Comparison of ENCODE assay signal across 14 cellular contexts in the genomic region with DNA sequence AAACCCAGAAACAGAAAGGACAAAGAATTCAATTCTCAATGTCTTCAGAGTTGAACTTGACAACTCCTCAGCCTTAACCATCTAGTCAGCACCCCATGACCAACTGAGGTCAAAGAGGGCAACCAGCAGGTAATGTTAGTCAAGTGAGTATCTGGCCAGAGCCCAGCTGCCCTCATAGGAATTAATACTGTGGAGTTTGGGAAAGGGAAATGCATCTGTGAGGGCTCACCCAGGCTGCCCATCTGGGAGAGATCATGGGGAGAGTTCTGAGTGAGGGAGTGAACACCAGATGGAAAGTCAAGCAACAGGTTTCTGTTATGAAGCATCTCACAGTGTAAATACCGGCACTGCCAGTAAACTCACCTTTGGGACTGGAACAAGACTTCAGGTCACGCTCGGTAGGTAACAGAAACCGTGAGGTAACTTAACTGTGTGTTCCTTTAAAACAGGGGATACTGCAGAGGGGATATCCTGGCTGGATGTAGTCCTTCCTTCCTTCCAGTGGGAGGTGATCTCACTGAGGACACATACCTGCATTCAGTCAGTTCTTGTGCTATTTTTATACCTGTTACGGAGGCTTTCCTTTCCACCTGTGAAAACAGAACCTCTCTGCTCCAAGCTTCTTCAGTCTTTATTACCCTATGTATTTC.
A peak's percentile ranks its signal among the peaks of the same experiment; 100 is the strongest.
DNase-seq lines count a peak whose midpoint lies in the region; ATAC-seq and TF ChIP-seq lines count a peak whose summit lies in the region.
"Had no signal": no experiment of that assay in that cellular context is flagged by ENCODE, and none has a peak within 500 bp of the region (broad histone marks: within the 10 kb centered on the region; RNA-seq: fewer than 3 reads in every experiment).

No MANE protein-coding gene starts in this region.

- intact Hi-C loops in activated CD4-positive, alpha-beta T cell treated with anti-CD3 and anti-CD28 coated beads, Interleukin-2, amount 10 ng/mL, durations not matched to agents 24 days and 14 days (cut with micrococcal nuclease), result loop anchor here (5.0 kb wide), 1 partner anchor 43 kb away; no protein-coding TSS in a partner anchor

- POLR2A ChIA-PET in activated CD8-positive, alpha-beta T cell treated with anti-CD3 and anti-CD28 coated beads, Interleukin-2, amount 10 ng/mL, durations not matched to agents 7 days and 5 days (lab: Charles Lee), result interaction anchor here (1.0 to 20.5 kb wide), 8 partner anchors 10 to 573 kb away, joined by 3 to 381 read pairs (median 4); no protein-coding TSS in a partner anchor

- no peak for ATAC-seq in activated CD8-positive, alpha-beta T cell treated with anti-CD3 and anti-CD28 coated beads, Interleukin-2, amount 10 ng/mL, durations not matched to agents 7 days and 5 days
- ATAC-seq in GM21529 (IDR thresholded peaks at IDR 0.05; ENCODE audit: unreplicated experiment) (no peak), HG03432 (IDR thresholded peaks at IDR 0.05; ENCODE audit: unreplicated experiment) (no peak), HG02981 (IDR thresholded peaks at IDR 0.05; ENCODE audit: unreplicated experiment) (no peak)

- peak; percentile 8 for TF ChIP-seq CTCF in GM13976 (IDR thresholded peaks at IDR 0.05; ENCODE audit: borderline replicate concordance, control extremely low read depth, extremely low read depth, insufficient read depth, missing control alignments)

- H3K4me3 ChIP-seq in mononuclear cell (ENCODE audit: low read length), result peak overlapping the region; percentile 12
- H3K4me3 ChIP-seq: hepatocyte, tibial nerve had no signal

- peaks cover 22% of the 10 kb centered on the region for H3K4me1 ChIP-seq in mononuclear cell (ENCODE audit: insufficient read depth, low read length)

- no peaks in the 10 kb centered on the region for H3K27me3 ChIP-seq in mononuclear cell (ENCODE audit: insufficient read depth, low read length)
- H3K27me3 ChIP-seq: tibial nerve had no signal

- peak; percentile 62 for DNase-seq in activated CD4-positive, alpha-beta T cell treated with anti-CD3 and anti-CD28 coated beads, Interleukin-2, amount 10 ng/mL, durations not matched to agents 24 days and 14 days
- no peak for DNase-seq in activated CD4-positive, alpha-beta T cell treated with anti-CD3 and anti-CD28 coated beads for 4 hours
- DNase-seq in GM13976 (ENCODE audit: low spot score), result no peak
- DNase-seq in activated CD8-positive, alpha-beta T cell treated with anti-CD3 and anti-CD28 coated beads, Interleukin-2, amount 10 ng/mL, durations not matched to agents 7 days and 5 days, result no peak
- DNase-seq: activated effector memory CD4-positive, alpha-beta T cell treated with anti-CD3 and anti-CD28 coated beads, Interleukin-2, amount 50 U/mL, for 16 hours; KG1; NCI-H1417 treated with DMSO at 0.1 percent for 48 hours; NCI-H524 had no signal

- in situ Hi-C loops in GM13976 (cut with MboI; ENCODE audit: low sequenced_read_pairs, unreplicated experiment), result loop anchor here (5.0 kb wide), 1 partner anchor 48 kb away; no protein-coding TSS in a partner anchor

- H3K27me3 Mint-ChIP-seq in activated CD4-positive, alpha-beta T cell treated with anti-CD3 and anti-CD28 coated beads, Interleukin-2, amount 10 ng/mL, durations not matched to agents 24 days and 14 days, result no peaks in the 10 kb centered on the region
- H3K27me3 Mint-ChIP-seq in activated CD8-positive, alpha-beta T cell treated with anti-CD3 and anti-CD28 coated beads, Interleukin-2, amount 10 ng/mL, durations not matched to agents 7 days and 5 days (ENCODE audit: low read depth), result no peaks in the 10 kb centered on the region

- H3K27ac Mint-ChIP-seq in activated CD4-positive, alpha-beta T cell treated with anti-CD3 and anti-CD28 coated beads, Interleukin-2, amount 10 ng/mL, durations not matched to agents 24 days and 14 days, result peak overlapping the region; percentile 99
- peak overlapping the region; percentile 93 for H3K27ac Mint-ChIP-seq in activated CD8-positive, alpha-beta T cell treated with anti-CD3 and anti-CD28 coated beads, Interleukin-2, amount 10 ng/mL, durations not matched to agents 7 days and 5 days

- no peaks in the 10 kb centered on the region for H3K9me3 Mint-ChIP-seq in activated CD4-positive, alpha-beta T cell treated with anti-CD3 and anti-CD28 coated beads, Interleukin-2, amount 10 ng/mL, durations not matched to agents 24 days and 14 days
- H3K9me3 Mint-ChIP-seq in activated CD8-positive, alpha-beta T cell treated with anti-CD3 and anti-CD28 coated beads, Interleukin-2, amount 10 ng/mL, durations not matched to agents 7 days and 5 days (ENCODE audit: insufficient read depth), result no peaks in the 10 kb centered on the region

- H3K9me3 ChIP-seq in mononuclear cell (ENCODE audit: low read depth, low read length), result no peaks in the 10 kb centered on the region
- H3K9me3 ChIP-seq: tibial nerve had no signal

- peaks cover 96% of the 10 kb centered on the region for H3K36me3 Mint-ChIP-seq in activated CD4-positive, alpha-beta T cell treated with anti-CD3 and anti-CD28 coated beads, Interleukin-2, amount 10 ng/mL, durations not matched to agents 24 days and 14 days (ENCODE audit: low read depth)
- peaks cover 95% of the 10 kb centered on the region for H3K36me3 Mint-ChIP-seq in activated CD8-positive, alpha-beta T cell treated with anti-CD3 and anti-CD28 coated beads, Interleukin-2, amount 10 ng/mL, durations not matched to agents 7 days and 5 days (ENCODE audit: low read depth)

- CTCF ChIA-PET in activated CD8-positive, alpha-beta T cell treated with anti-CD3 and anti-CD28 coated beads, Interleukin-2, amount 10 ng/mL, durations not matched to agents 7 days and 5 days (lab: Charles Lee), result interaction anchor here (1.4 to 2.7 kb wide), 2 partner anchors 75 to 497 kb away, joined by 3 to 11 read pairs; no protein-coding TSS in a partner anchor

- peak overlapping the region; percentile 87 for H3K4me3 Mint-ChIP-seq in activated CD4-positive, alpha-beta T cell treated with anti-CD3 and anti-CD28 coated beads, Interleukin-2, amount 10 ng/mL, durations not matched to agents 24 days and 14 days
- H3K4me3 Mint-ChIP-seq in activated CD8-positive, alpha-beta T cell treated with anti-CD3 and anti-CD28 coated beads, Interleukin-2, amount 10 ng/mL, durations not matched to agents 7 days and 5 days, result peak overlapping the region; percentile 86

- peaks cover 31% of the 10 kb centered on the region for H3K4me1 Mint-ChIP-seq in activated CD4-positive, alpha-beta T cell treated with anti-CD3 and anti-CD28 coated beads, Interleukin-2, amount 10 ng/mL, durations not matched to agents 24 days and 14 days
- H3K4me1 Mint-ChIP-seq in activated CD8-positive, alpha-beta T cell treated with anti-CD3 and anti-CD28 coated beads, Interleukin-2, amount 10 ng/mL, durations not matched to agents 7 days and 5 days (ENCODE audit: low read depth), result peaks cover 18% of the 10 kb centered on the region
